Comparison of ENCODE assay signal across 10 cellular contexts in genomic region chr22:15749181-15749970, GRCh38. TPM values are rescaled to one million over a fixed set of nuclear protein-coding genes. Genes with fewer than 3 reads are reported as not detected.
DNase-seq lines count a peak whose midpoint lies in the region; ATAC-seq and TF ChIP-seq lines count a peak whose summit lies in the region.
"Not testable (repeated sequence)": the region's sequence is repeated elsewhere in the genome, so short reads cannot be mapped to it uniquely, and the experiment has no call there.
"Had no signal": no experiment of that assay in that cellular context is flagged by ENCODE, and none has a peak within 500 bp of the region (broad histone marks: within the 10 kb centered on the region; RNA-seq: fewer than 3 reads in every experiment).

No MANE protein-coding gene starts in this region.

- H3K36me3 Mint-ChIP-seq in chondrocyte (ENCODE audit: low read depth), result not testable (repeated sequence)

- peak; percentile 86 for ATAC-seq in SK-N-SH treated with all-trans-retinoic acid at 6 μM for 48 hours
- ATAC-seq in lower lobe of right lung, sciatic nerve, upper lobe of right lung: not testable (repeated sequence)

- intact Hi-C loops in esophagus muscularis mucosa (cut with DNase I); lower lobe of right lung (cut with DNase I); sciatic nerve (cut with DNase I); upper lobe of right lung (cut with DNase I): not testable (repeated sequence)

- not testable (repeated sequence) for TF ChIP-seq EP300 in esophagus muscularis mucosa (IDR thresholded peaks at IDR 0.05)

- H3K27ac ChIP-seq in esophagus muscularis mucosa (replicated peaks in 1 of 4); lower lobe of right lung; upper lobe of right lung: not testable (repeated sequence)

- H3K27ac Mint-ChIP-seq in chondrocyte (ENCODE audit: unreplicated experiment), result not testable (repeated sequence)

- H3K27me3 ChIP-seq in esophagus muscularis mucosa, result peaks cover 0 to 12% (median 0%) of the 10 kb centered on the region in 4 donors
- not testable (repeated sequence) for H3K27me3 ChIP-seq in lower lobe of right lung (ENCODE audit: low read depth); upper lobe of right lung

- DNase-seq in DMS53 (lab: John Stamatoyannopoulos, UW) (peak; percentile 34), chondrocyte (ENCODE audit: low spot score) (peak; percentile 95), esophagus muscularis mucosa (ENCODE audit: extremely low spot score) (peak; percentile 60), islet precursor cell (peak; percentile 28), lower lobe of right lung (peak; percentile 43), sciatic nerve (ENCODE audit: low spot score) (peak; percentile 51), upper lobe of right lung (peak; percentile 61)

- H3K4me1 ChIP-seq in esophagus muscularis mucosa, lower lobe of right lung, upper lobe of right lung: not testable (repeated sequence)

- not testable (repeated sequence) for H3K27me3 Mint-ChIP-seq in chondrocyte (ENCODE audit: low read depth)

- not testable (repeated sequence) for H3K4me1 Mint-ChIP-seq in chondrocyte (ENCODE audit: low read depth)

- not testable (repeated sequence) for TF ChIP-seq POLR2A in esophagus muscularis mucosa (IDR thresholded peaks at IDR 0.05; ENCODE audit: low read depth)

- not testable (repeated sequence) for H3K9me3 Mint-ChIP-seq in chondrocyte (ENCODE audit: low read depth)

- 81% methylated on average over 5 of the region's 41 CpGs for WGBS in esophagus muscularis mucosa

- H3K4me3 ChIP-seq in esophagus muscularis mucosa, lower lobe of right lung, upper lobe of right lung: not testable (repeated sequence)

- not testable (repeated sequence) for H3K4me3 Mint-ChIP-seq in chondrocyte (ENCODE audit: unreplicated experiment)

- H3K9me3 ChIP-seq in esophagus muscularis mucosa, lower lobe of right lung, upper lobe of right lung: not testable (repeated sequence)

- TF ChIP-seq CTCF in chondrocyte (IDR thresholded peaks at IDR 0.05); esophagus muscularis mucosa (IDR thresholded peaks at IDR 0.05); lower lobe of right lung (IDR thresholded peaks at IDR 0.05); upper lobe of right lung (IDR thresholded peaks at IDR 0.05): not testable (repeated sequence)

- H3K36me3 ChIP-seq in esophagus muscularis mucosa, lower lobe of right lung, upper lobe of right lung: not testable (repeated sequence)

RNA-seq across cellular contexts. Expression of gene POTEH, which starts 59.5 kb away (rescaled TPM):
- not detected in 3 replicates for total RNA-seq in chondrocyte
- not detected for total RNA-seq in esophagus muscularis mucosa
- not detected for total RNA-seq in lower lobe of right lung
- not detected for total RNA-seq in sciatic nerve
- not detected for total RNA-seq in upper lobe of right lung
- total RNA-seq: CD4-positive, CD25-positive, alpha-beta regulatory T cell; HFFc6 had no signal

Comparison
In these comparisons a context has a peak if more than half of its experiments do, and no peak if none do; other contexts are left out.
1. DNase-seq: peak in every context shown above with its lines; median percentile 95 in chondrocyte; 61 in upper lobe of right lung; 60 in esophagus muscularis mucosa; 51 in sciatic nerve; 43 in lower lobe of right lung; 34 in DMS53; 28 in islet precursor cell.